14 cellular contexts compared by ENCODE assay signal in genomic region chr22:32852346-32853251, GRCh38. TPM values are rescaled to one million over a fixed set of nuclear protein-coding genes. Genes with fewer than 3 reads are reported as not detected.
DNase-seq lines count a peak whose midpoint lies in the region; ATAC-seq and TF ChIP-seq lines count a peak whose summit lies in the region.
"Had no signal": no experiment of that assay in that cellular context is flagged by ENCODE, and none has a peak within 500 bp of the region (broad histone marks: within the 10 kb centered on the region; RNA-seq: fewer than 3 reads in every experiment).

No MANE protein-coding gene starts in this region.

- ATAC-seq in mucosa of descending colon (peak; percentile 19), HG03045 (IDR thresholded peaks at IDR 0.05; ENCODE audit: unreplicated experiment) (no peak)
- ATAC-seq: naive thymus-derived CD4-positive, alpha-beta T cell had no signal

- TF ChIP-seq CTCF in adrenal gland (IDR thresholded peaks at IDR 0.05): no peak
- no peak for TF ChIP-seq CTCF in fibroblast of the aortic adventitia (IDR thresholded peaks at IDR 0.05; ENCODE audit: insufficient read depth, low read length)
- no peak for TF ChIP-seq CTCF in mucosa of descending colon (IDR thresholded peaks at IDR 0.05)
- TF ChIP-seq CTCF in thyroid gland (IDR thresholded peaks at IDR 0.05): no peak
- no peak for TF ChIP-seq CTCF in H9 (conservative IDR thresholded peaks at IDR 0.05)

- H3K4me3 ChIP-seq in adrenal gland (no peak overlapping the region), fibroblast of the aortic adventitia (ENCODE audit: low read depth, low read length) (no peak overlapping the region), mucosa of descending colon (no peak overlapping the region), thyroid gland (replicated peaks in 1 of 3) (no peak overlapping the region)

- H3K56ac ChIP-seq in H9 (ENCODE audit: insufficient read length, low read depth, low read length): no peak overlapping the region

- H2BK120ac ChIP-seq in H9 (ENCODE audit: low read depth, low read length, poor library complexity, severe bottlenecking): no peak overlapping the region

- intact Hi-C loops in adrenal gland (cut with DNase I) (no loop called here), mucosa of descending colon (cut with DNase I, micrococcal nuclease) (no loop called here), thyroid gland (cut with DNase I) (no loop called here)

- H3K14ac ChIP-seq in H9 (ENCODE audit: insufficient read depth, low read length): no peak overlapping the region; the same call in 1 of the 2 replicates

- no peak overlapping the region for H2AK5ac ChIP-seq in H9 (ENCODE audit: insufficient read length, low read length)

- H3K36me3 Mint-ChIP-seq in H9 (ENCODE audit: insufficient read depth in 1 of 3, low read depth in 3 of 3): peaks cover 0 to 24% (median 15%) of the 10 kb centered on the region in 3 experiments; a peak in 5 of 7 replicates
- H3K36me3 Mint-ChIP-seq: CD4-positive, CD25-positive, alpha-beta regulatory T cell; naive thymus-derived CD4-positive, alpha-beta T cell had no signal

- no peak overlapping the region for H2AFZ ChIP-seq in H9 (ENCODE audit: low read length)

- H3K4me1 ChIP-seq in adrenal gland (replicated peaks in 1 of 2): peaks cover 33 to 65% of the 10 kb centered on the region in 2 donors
- no peaks in the 10 kb centered on the region for H3K4me1 ChIP-seq in mucosa of descending colon (ENCODE audit: low read depth)
- peaks cover 83 to 91% of the 10 kb centered on the region in 2 donors for H3K4me1 ChIP-seq in thyroid gland
- H3K4me1 ChIP-seq in H9 (ENCODE audit: insufficient read depth, low read length): no peaks in the 10 kb centered on the region

- H3K27me3 ChIP-seq in adrenal gland: no peaks in the 10 kb centered on the region
- H3K27me3 ChIP-seq in thyroid gland: no peaks in the 10 kb centered on the region
- H3K27me3 ChIP-seq in H9 (ENCODE audit: insufficient read depth, low read length): no peaks in the 10 kb centered on the region

- no peak overlapping the region for H4K8ac ChIP-seq in H9 (replicated peaks; ENCODE audit: insufficient read length, low read depth, low read length)

- no peak overlapping the region for H3K4me2 ChIP-seq in H9 (ENCODE audit: insufficient read depth, insufficient read length, low read length)

- H3K79me1 ChIP-seq in H9 (ENCODE audit: insufficient read depth, low read depth, low read length, poor library complexity, severe bottlenecking): no peaks in the 10 kb centered on the region

- no peak overlapping the region for H4K5ac ChIP-seq in H9 (ENCODE audit: insufficient read length, low read depth, low read length)

- H3K27me3 Mint-ChIP-seq in H9 (ENCODE audit: low read depth): no peaks in the 10 kb centered on the region
- H3K27me3 Mint-ChIP-seq: CD4-positive, CD25-positive, alpha-beta regulatory T cell had no signal

- no peaks in the 10 kb centered on the region for H3K23me2 ChIP-seq in H9 (ENCODE audit: insufficient read length, low read depth, low read length, poor library complexity, severe bottlenecking)

- H3T11ph ChIP-seq in H9 (ENCODE audit: low read length): no peak overlapping the region

- WGBS in adrenal gland, 4 donors: 47 to 68% (median 54%) methylated on average over 4 to 10 of the region's 10 CpGs
- 27 to 28% methylated on average over 8 to 10 of the region's 10 CpGs for WGBS in thyroid gland, 2 donors
- WGBS in H9 (ENCODE audit: extremely low coverage, insufficient read length, low lambda C conversion rate): no CpG with 5 or more reads among the region's 10 CpGs

- no peak overlapping the region for H3K4ac ChIP-seq in H9 (ENCODE audit: low read depth, low read length)

- H3K36me3 ChIP-seq in adrenal gland (replicated peaks in 1 of 2): peaks cover 0 to 32% of the 10 kb centered on the region in 2 donors
- no peaks in the 10 kb centered on the region for H3K36me3 ChIP-seq in mucosa of descending colon (ENCODE audit: low read depth)
- H3K36me3 ChIP-seq in thyroid gland: peaks cover 15 to 18% of the 10 kb centered on the region in 2 donors

- H3K9me3 Mint-ChIP-seq in H9: no peaks in the 10 kb centered on the region
- H3K9me3 Mint-ChIP-seq: activated B cell treated with CpG ODN at 0.5 μM for 24 hours; activated T-helper 1 cell treated with anti-CD3 and anti-CD28 coated beads, Interleukin-12 subunit alpha, Interleukin-12 subunit beta, Interleukin-2, Interleukin-4 antibody, amounts not matched to agents 30 ng/mL and 10 ng/mL and 1 ng/mL, durations not matched to agents 14 hours and 24 hours and 36 hours; naive thymus-derived CD4-positive, alpha-beta T cell had no signal

- H3K4me3 Mint-ChIP-seq in H9: no peak overlapping the region
- H3K4me3 Mint-ChIP-seq: activated B cell treated with CpG ODN at 0.5 μM for 24 hours; activated T-helper 1 cell treated with anti-CD3 and anti-CD28 coated beads, Interleukin-12 subunit alpha, Interleukin-12 subunit beta, Interleukin-2, Interleukin-4 antibody, amounts not matched to agents 30 ng/mL and 10 ng/mL and 1 ng/mL, durations not matched to agents 14 hours and 24 hours and 36 hours; CD4-positive, CD25-positive, alpha-beta regulatory T cell; naive thymus-derived CD4-positive, alpha-beta T cell had no signal

- no peak overlapping the region for H2BK5ac ChIP-seq in H9 (ENCODE audit: insufficient read length, low read length)

- H3K27ac ChIP-seq in adrenal gland (peak overlapping the region in 3 of 5 donors; percentile 20 to 87 (median 82)), thyroid gland (peak overlapping the region; percentile 95 to 97 (median 96)), H9 (ENCODE audit: insufficient read length, low read depth, low read length) (no peak overlapping the region)

- H3K79me2 ChIP-seq in H9 (ENCODE audit: insufficient read depth, low read length): no peaks in the 10 kb centered on the region

- no peak overlapping the region for H3K18ac ChIP-seq in H9 (ENCODE audit: insufficient read length, low read depth, low read length)

- H3K9me3 ChIP-seq in adrenal gland (replicated peaks in 1 of 3) (no peaks in the 10 kb centered on the region), mucosa of descending colon (no peaks in the 10 kb centered on the region), thyroid gland (no peaks in the 10 kb centered on the region), H9 (ENCODE audit: control insufficient read depth, low read depth, low read length) (no peaks in the 10 kb centered on the region)

- H3K4me1 Mint-ChIP-seq in H9: no peaks in the 10 kb centered on the region
- H3K4me1 Mint-ChIP-seq: CD4-positive, CD25-positive, alpha-beta regulatory T cell; naive thymus-derived CD4-positive, alpha-beta T cell had no signal

- DNase-seq in adrenal gland (peak in 6 of 7 donors; percentile 73 to 86 (median 76)), fibroblast of the aortic adventitia (ENCODE audit: low read depth) (peak; percentile 80), mucosa of descending colon (peak in 1 of 3 donors; percentile 29), thyroid gland (peak; percentile 86 to 88), C1 segment of cervical spinal cord (lab: John Stamatoyannopoulos, UW) (no peak), GM03348 (ENCODE audit: low spot score) (no peak), H9 (no peak)
- DNase-seq: activated B cell treated with CpG ODN at 0.5 μM for 24 hours; CD4-positive, CD25-positive, alpha-beta regulatory T cell; naive thymus-derived CD4-positive, alpha-beta T cell; NCI-H2227 treated with DMSO at 0.1 percent for 48 hours; RPMI8226 had no signal

- H3K27ac Mint-ChIP-seq in H9: no peak overlapping the region
- H3K27ac Mint-ChIP-seq: activated B cell treated with CpG ODN at 0.5 μM for 24 hours; activated T-helper 1 cell treated with anti-CD3 and anti-CD28 coated beads, Interleukin-12 subunit alpha, Interleukin-12 subunit beta, Interleukin-2, Interleukin-4 antibody, amounts not matched to agents 30 ng/mL and 10 ng/mL and 1 ng/mL, durations not matched to agents 14 hours and 24 hours and 36 hours; naive thymus-derived CD4-positive, alpha-beta T cell had no signal

- no peak overlapping the region for H3K9ac ChIP-seq in H9 (ENCODE audit: extremely low read depth, insufficient read length, low read length)

- no peak overlapping the region for H2BK15ac ChIP-seq in H9 (ENCODE audit: low read depth, low read length)

- no peak overlapping the region for H4K91ac ChIP-seq in H9 (ENCODE audit: insufficient read length, low read depth, low read length)

- H2BK20ac ChIP-seq in H9 (ENCODE audit: low read depth, low read length, poor library complexity, severe bottlenecking): no peak overlapping the region

- no peak overlapping the region for H2BK12ac ChIP-seq in H9 (ENCODE audit: insufficient read length, low read depth, low read length)

- H3K23ac ChIP-seq in H9 (ENCODE audit: insufficient read length, low read depth, low read length): no peak overlapping the region

- TF ChIP-seq POLR2A in adrenal gland (IDR thresholded peaks at IDR 0.05): no peak
- peak in 1 of 2 donors; percentile 28 for TF ChIP-seq POLR2A in thyroid gland (IDR thresholded peaks at IDR 0.05)

- H4K20me1 ChIP-seq in H9 (ENCODE audit: control insufficient read depth, insufficient read depth, insufficient read length): no peaks in the 10 kb centered on the region

RNA-seq across cellular contexts. Expression of gene TIMP3, which starts 51.1 kb away (rescaled TPM):
- total RNA-seq in adrenal gland (100 to 1,000 TPM; 248 to 677 (median 477) TPM), fibroblast of the aortic adventitia (ENCODE audit: low replicate concordance) (153 and 329 TPM in 2 replicates), mucosa of descending colon (100 to 1,000 TPM in 1 of 3 donors, 10 to 100 TPM in 2; 14.4 to 193 (median 49.1) TPM), thyroid gland (100 to 1,000 TPM; 424 to 772 (median 543) TPM), H9 (2021) (0.86 and 0.87 TPM in 2 replicates)
- polyA plus RNA-seq in adrenal gland: 100 to 1,000 TPM in 2 of 3 donors, 10 to 100 TPM in 1; 78.0 to 231 (median 147) TPM
- total RNA-seq: activated B cell treated with CpG ODN at 0.5 μM for 24 hours; activated T-helper 1 cell treated with anti-CD3 and anti-CD28 coated beads, Interleukin-12 subunit alpha, Interleukin-12 subunit beta, Interleukin-2, Interleukin-4 antibody, amounts not matched to agents 30 ng/mL and 10 ng/mL and 1 ng/mL, durations not matched to agents 14 hours and 24 hours and 36 hours had no signal
- polyA plus RNA-seq: CD4-positive, CD25-positive, alpha-beta regulatory T cell; naive thymus-derived CD4-positive, alpha-beta T cell had no signal

Comparison
In these comparisons a context has a peak if more than half of its experiments do, and no peak if none do; other contexts are left out.
1. DNase-seq: peak in adrenal gland (6 of 7), fibroblast of the aortic adventitia (single experiment) and thyroid gland (2 of 2); none in C1 segment of cervical spinal cord (0 of 14), GM03348 (single experiment) and H9 (single experiment).